ENCODE assay signal across 8 cellular contexts in the genomic region with DNA sequence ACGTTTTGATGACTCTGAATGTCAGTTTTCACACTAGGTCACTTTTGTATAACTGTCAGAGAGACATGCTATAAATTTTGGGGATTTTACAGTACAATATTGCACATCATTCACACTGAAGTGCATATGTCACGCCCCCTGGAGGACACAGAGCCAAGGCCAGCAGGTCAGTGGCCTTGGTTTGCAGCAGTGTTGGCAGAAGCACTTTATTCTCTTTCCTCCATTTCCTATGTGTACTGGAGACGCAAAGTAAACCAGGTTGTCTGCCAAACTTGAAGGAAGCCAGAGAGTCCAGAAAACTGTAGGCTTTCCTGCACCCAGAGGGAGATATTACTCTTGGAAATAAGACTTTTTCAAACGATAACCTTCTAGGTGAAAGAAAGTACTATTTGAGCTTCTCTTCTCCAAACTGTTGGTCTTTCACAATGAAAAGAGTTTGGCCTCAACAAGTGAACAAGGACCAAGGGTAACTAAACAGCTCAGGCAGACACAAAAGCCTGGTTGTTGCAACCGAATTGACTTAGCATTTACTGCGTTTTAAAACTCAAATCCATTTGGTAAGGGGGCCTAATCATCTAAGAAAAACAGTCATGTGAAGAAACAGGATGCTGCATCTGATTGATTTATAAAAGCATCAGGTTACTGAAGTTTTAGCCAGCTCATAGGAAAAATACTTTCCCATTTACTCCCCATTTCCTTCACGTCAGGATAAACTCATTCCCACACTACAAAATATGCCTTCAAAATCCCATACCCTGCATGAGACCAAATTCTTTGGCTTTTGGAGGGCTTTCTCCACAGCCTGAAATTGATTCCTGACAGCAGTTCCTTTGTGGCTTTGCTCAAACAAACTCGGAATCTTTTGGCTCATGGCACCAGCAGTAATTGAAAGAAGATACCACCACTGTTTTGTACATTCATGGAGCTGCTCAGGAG.
DNase-seq lines count a peak whose midpoint lies in the region; ATAC-seq and TF ChIP-seq lines count a peak whose summit lies in the region.

No MANE protein-coding gene starts in this region.

- DNase-seq in GM13976 (ENCODE audit: low spot score) (no peak), SHP77 treated with DMSO at 0.1 percent for 48 hours (lab: John Stamatoyannopoulos, UW) (peak; percentile 10), left cardiac atrium (peak; percentile 50), SIG-M5 (lab: John Stamatoyannopoulos, UW) (no peak), foreskin melanocyte (no peak)

- TF ChIP-seq CTCF in 22Rv1 (IDR thresholded peaks at IDR 0.05), result peak; percentile 83
- peak; percentile 46 for TF ChIP-seq CTCF in GM13976 (IDR thresholded peaks at IDR 0.05; ENCODE audit: borderline replicate concordance, control extremely low read depth, extremely low read depth, insufficient read depth, missing control alignments)

- H3K27ac ChIP-seq in 22Rv1, result no peak overlapping the region

- ATAC-seq in left cardiac atrium (no peak), HG03571 (IDR thresholded peaks at IDR 0.05; ENCODE audit: unreplicated experiment) (no peak), GM21528 (IDR thresholded peaks at IDR 0.05; ENCODE audit: low FRiP score, unreplicated experiment) (no peak)

- intact Hi-C loops in left cardiac atrium (cut with DNase I), result loop anchor here in 1 of 2 donors (10.0 kb wide), 1 partner anchor 413 kb away; no protein-coding TSS in a partner anchor

- in situ Hi-C loops in GM13976 (cut with MboI; ENCODE audit: low sequenced_read_pairs, unreplicated experiment), result no loop called here

Comparison
In these comparisons a context has a peak if more than half of its experiments do, and no peak if none do; other contexts are left out.
1. DNase-seq: peak in SHP77 treated with DMSO at 0.1 percent for 48 hours (single experiment) and left cardiac atrium (single experiment); none in GM13976 (single experiment), SIG-M5 (single experiment) and foreskin melanocyte (single experiment).